ENCODE assay signal across 7 cellular contexts in genomic region chr19:45769054-45769782, GRCh38. TPM values are rescaled to one million over a fixed set of nuclear protein-coding genes. Genes with fewer than 3 reads are reported as not detected.
DNase-seq lines count a peak whose midpoint lies in the region; ATAC-seq, FAIRE-seq and TF ChIP-seq lines count a peak whose summit lies in the region.

Gene SIX5 (minus strand): TSS chr19:45769252. CDS start chr19:45768844, 408 bp downstream.

- TF ChIP-seq POLR2A in body of pancreas (IDR thresholded peaks at IDR 0.05) (peak; percentile 75 to 94 (median 92)), gastrocnemius medialis (IDR thresholded peaks at IDR 0.05) (peak; percentile 60 to 75)

- peak; percentile 80 for DNase-seq in NCI-H2029 treated with DMSO at 0.1 percent for 48 hours (lab: John Stamatoyannopoulos, UW)
- DNase-seq in body of pancreas = peak; percentile 98 to 99 (median 99)
- DNase-seq in iPS DF 6.9 (ENCODE audit: low read depth, low spot score) = peak; percentile 93
- peak; percentile 96 to 97 for DNase-seq in gastrocnemius medialis

- peak within 1 kb of the TSS; percentile 60 to 80 for H3K4me3 ChIP-seq in body of pancreas
- H3K4me3 ChIP-seq in iPS DF 6.9 (ENCODE audit: low read length) = peak within 1 kb of the TSS; percentile 50
- H3K4me3 ChIP-seq in gastrocnemius medialis = peak within 1 kb of the TSS; percentile 74 to 90 (median 82)

- intact Hi-C loops in body of pancreas (cut with DNase I) (no loop called here), gastrocnemius medialis (cut with DNase I; ENCODE audit: low total_unique reads) (loop anchor here (1.0 to 5.0 kb wide), 5 partner anchors 37 to 1022 kb away; partner anchors contain the start of genes BCL3, FBXO46, IRF2BP1 and MEIOSIN)

- TF ChIP-seq CTCF in body of pancreas (IDR thresholded peaks at IDR 0.05) (no peak), gastrocnemius medialis (IDR thresholded peaks at IDR 0.05 in 4 of 5, conservative IDR thresholded peaks at IDR 0.05 in 1 of 5) (no peak)

- H3K36me3 ChIP-seq in body of pancreas (replicated peaks in 1 of 2; ENCODE audit: insufficient read depth in 1 of 2, low read depth in 2 of 2) = no peaks in the 10 kb centered on the region
- no peaks in the 10 kb centered on the region; the same call in 1 of the 2 replicates for H3K36me3 ChIP-seq in iPS DF 6.9 (ENCODE audit: control insufficient read depth, insufficient read depth, low read length)
- H3K36me3 ChIP-seq in gastrocnemius medialis = peaks cover 0 to 9% of the 10 kb centered on the region in 2 donors

- H3K27me3 ChIP-seq in body of pancreas (no peaks in the 10 kb centered on the region), iPS DF 6.9 (ENCODE audit: control insufficient read depth, insufficient read depth, low read length) (no peaks in the 10 kb centered on the region), gastrocnemius medialis (no peaks in the 10 kb centered on the region)

- peak; percentile 37 for ATAC-seq in GM18508 (IDR thresholded peaks at IDR 0.05; ENCODE audit: insufficient read depth, unreplicated experiment)
- peak; percentile 46 for ATAC-seq in HG02973 (IDR thresholded peaks at IDR 0.05; ENCODE audit: unreplicated experiment)
- peak; percentile 63 for ATAC-seq in body of pancreas
- ATAC-seq in gastrocnemius medialis = peak; percentile 44 to 55

- 0% methylated on average over 33 to 65 of the region's 65 CpGs for WGBS in body of pancreas, 2 donors
- no CpG with 5 or more reads among the region's 65 CpGs for WGBS in iPS DF 6.9 (ENCODE audit: insufficient coverage, insufficient read length)

- no peaks in the 10 kb centered on the region for H3K9me3 ChIP-seq in body of pancreas
- H3K9me3 ChIP-seq in iPS DF 6.9 (ENCODE audit: control insufficient read depth, insufficient read depth, low read length) = no peaks in the 10 kb centered on the region
- H3K9me3 ChIP-seq in gastrocnemius medialis = no peaks in the 10 kb centered on the region

- in situ Hi-C loops in gastrocnemius medialis (cut with MboI; ENCODE audit: low sequenced_read_pairs in 4 of 4) = no loop called here

- peak; percentile 91 for FAIRE-seq in TTC549 (lab: Jason Lieb, UNC)

- H3K4me1 ChIP-seq in body of pancreas = peaks cover 77% of the 10 kb centered on the region
- peaks cover 18% of the 10 kb centered on the region for H3K4me1 ChIP-seq in iPS DF 6.9 (ENCODE audit: control insufficient read depth, insufficient read depth, low read length)
- peaks cover 25 to 42% of the 10 kb centered on the region in 2 donors for H3K4me1 ChIP-seq in gastrocnemius medialis

- peak within 1 kb of the TSS; percentile 93 to 98 (median 98) for H3K27ac ChIP-seq in body of pancreas
- no peak within 1 kb of the TSS for H3K27ac ChIP-seq in iPS DF 6.9 (ENCODE audit: low read length)
- H3K27ac ChIP-seq in gastrocnemius medialis = peak within 1 kb of the TSS; percentile 95 to 99 (median 97)

RNA-seq across cellular contexts. Expression of gene SIX5, which starts in this region (rescaled TPM):
- total RNA-seq in body of pancreas (10 to 100 TPM; 21.0 to 60.3 TPM), gastrocnemius medialis (10 to 100 TPM in 2 of 4 donors, 1 to 10 TPM in 2; 8.2 to 12.2 (median 10.1) TPM)
